ENCODE assay signal across 8 cellular contexts in genomic region chr19:37077929-37078716, GRCh38. TPM values are rescaled to one million over a fixed set of nuclear protein-coding genes. Genes with fewer than 3 reads are reported as not detected.
DNase-seq lines count a peak whose midpoint lies in the region; ATAC-seq, FAIRE-seq and TF ChIP-seq lines count a peak whose summit lies in the region.

Gene ZNF420, plus strand, starts transcription at chr19:37078433. Its CDS starts 10,686 bp downstream, at chr19:37089119.

- no peaks in the 10 kb centered on the region for H4K20me1 ChIP-seq in OCI-LY7 (ENCODE audit: insufficient read depth, low read length)

- H3K9me2 ChIP-seq in OCI-LY7 (ENCODE audit: insufficient read depth, low read length): no peaks in the 10 kb centered on the region

- peaks cover 27% of the 10 kb centered on the region for H3K79me2 ChIP-seq in OCI-LY7 (ENCODE audit: insufficient read depth, low read depth, low read length)

- peak within 1 kb of the TSS; percentile 46 for H3K27ac ChIP-seq in OCI-LY7 (ENCODE audit: low read depth, low read length, poor library complexity, severe bottlenecking)

- H3K4me1 ChIP-seq in OCI-LY7 (ENCODE audit: insufficient read depth, low read length, poor library complexity, severe bottlenecking): peaks cover 13% of the 10 kb centered on the region

- CTCF ChIA-PET in OCI-LY7 (lab: Charles Lee; ENCODE audit: unreplicated experiment): no interaction called here

- POLR2A ChIA-PET in OCI-LY7 (lab: Charles Lee): interaction anchor here (1.2 to 1.5 kb wide), 3 partner anchors 9 to 139 kb away, joined by 3 to 5 read pairs (median 5); no protein-coding TSS in a partner anchor

- BruUV-seq in OCI-LY7 (replicated peaks; lab: Mats Ljungman, UMichigan): no TSS peak

- DNase-seq in D721Med (ENCODE audit: insufficient read length, low spot score): peak; percentile 40
- peak; percentile 59 for DNase-seq in HuH-7.5 (ENCODE audit: low spot score)
- DNase-seq in OCI-LY7 (ENCODE audit: low spot score): peak; percentile 98
- peak; percentile 84 for DNase-seq in activated T-cell treated with anti-CD3 and anti-CD28 coated beads for 24 hours (ENCODE audit: low read depth)
- peak; percentile 96 for DNase-seq in epithelial cell of esophagus (ENCODE audit: low read depth)
- DNase-seq in middle frontal gyrus (ENCODE audit: extremely low spot score, low spot score): peak; percentile 94
- DNase-seq in stimulated activated CD8-positive, alpha-beta memory T cell treated with anti-CD3 and anti-CD28 coated beads, Interleukin-2, amount 100 ng/mL, for 1 hour (ENCODE audit: low read depth in 2 of 2): peak; percentile 79

- no peak for TF ChIP-seq CTCF in D721Med (IDR thresholded peaks at IDR 0.05; ENCODE audit: insufficient read depth, missing control alignments)
- TF ChIP-seq CTCF in OCI-LY7 (conservative IDR thresholded peaks at IDR 0.05; ENCODE audit: low read length): no peak
- TF ChIP-seq CTCF in epithelial cell of esophagus (IDR thresholded peaks at IDR 0.05; ENCODE audit: insufficient read depth, low read depth, low read length, missing control alignments): no peak

- peak within 1 kb of the TSS; percentile 98 for H2AFZ ChIP-seq in OCI-LY7 (ENCODE audit: low read length)

- peaks cover 15% of the 10 kb centered on the region for H3K36me3 ChIP-seq in OCI-LY7 (ENCODE audit: insufficient read depth, low read length)

- ATAC-seq in GM21515 (IDR thresholded peaks at IDR 0.05; ENCODE audit: unreplicated experiment): peak; percentile 91

- H3K4me2 ChIP-seq in OCI-LY7 (ENCODE audit: low read length): peak within 1 kb of the TSS; percentile 88

- H3K9me3 ChIP-seq in OCI-LY7 (ENCODE audit: low read length): peaks cover 23% of the 10 kb centered on the region; the same call in 1 of the 2 replicates

- H3K4me3 ChIP-seq in OCI-LY7 (ENCODE audit: low read depth, low read length, poor library complexity, severe bottlenecking) (peak within 1 kb of the TSS; percentile 88), epithelial cell of esophagus (ENCODE audit: low read length) (peak within 1 kb of the TSS; percentile 93)

- intact Hi-C loops in OCI-LY7 (cut with micrococcal nuclease; ENCODE audit: unreplicated experiment): loop anchor here (2.0 to 5.0 kb wide), 6 partner anchors 95 to 549 kb away; partner anchors contain the start of genes ZNF260, ZNF529, ZNF569 and ZNF570

- no peak for FAIRE-seq in D721Med (lab: Jason Lieb, UNC)

RNA-seq across cellular contexts. Expression of gene ZNF420, which starts in this region (rescaled TPM):
- total RNA-seq in OCI-LY7 (2014; rRNA removed; shearing (Covaris generic)): 8.8 and 14.0 TPM in 2 replicates
- 11.0 and 13.8 TPM in 2 replicates for total RNA-seq in OCI-LY7 (2022)

Comparison
In these comparisons a context has a peak if more than half of its experiments do, and no peak if none do; other contexts are left out.
1. Peak in every context shown above with its lines: DNase-seq, ATAC-seq, H3K4me3 ChIP-seq and H3K27ac ChIP-seq.
2. DNase-seq: peak in every context shown above with its lines; median percentile 98 in OCI-LY7; 96 in epithelial cell of esophagus; 94 in middle frontal gyrus; 84 in activated T-cell treated with anti-CD3 and anti-CD28 coated beads for 24 hours; 79 in stimulated activated CD8-positive, alpha-beta memory T cell treated with anti-CD3 and anti-CD28 coated beads, Interleukin-2, amount 100 ng/mL, for 1 hour; 59 in HuH-7.5; 40 in D721Med.